Comparison of ENCODE assay signal across 1 cellular context in the genomic region with DNA sequence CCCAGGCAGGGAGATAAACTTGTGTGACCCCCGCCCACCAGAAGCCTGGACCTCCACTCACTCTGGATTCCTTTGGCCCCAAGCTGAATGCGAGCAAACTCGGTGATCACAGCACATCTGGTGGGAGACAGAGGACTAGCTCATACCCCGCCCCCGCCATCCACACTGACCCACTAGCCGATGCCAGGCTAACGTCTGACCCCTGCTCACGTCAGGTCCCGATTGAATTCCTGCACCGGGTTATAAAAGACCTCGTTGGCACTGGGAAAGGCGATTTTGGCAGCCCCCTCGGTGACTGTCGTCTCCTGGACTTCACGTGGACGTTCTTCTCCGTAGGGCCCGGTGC.
TF ChIP-seq lines count a peak whose summit lies in the region.

No MANE protein-coding gene starts in this region.

TF ChIP-seq in endothelial cell of umbilical vein, 7 proteins besides CTCF, POLR2A, EP300 and RAD21:
- TF ChIP-seq JUN (IDR thresholded peaks at IDR 0.05; ENCODE audit: borderline replicate concordance, insufficient read depth, insufficient read length, low read depth) (no peak), FOS (IDR thresholded peaks at IDR 0.05; ENCODE audit: borderline replicate concordance, insufficient read depth, low read length) (no peak), MYC (IDR thresholded peaks at IDR 0.05; ENCODE audit: low read depth, low read length) (no peak)
- TF ChIP-seq, protein P1, sequence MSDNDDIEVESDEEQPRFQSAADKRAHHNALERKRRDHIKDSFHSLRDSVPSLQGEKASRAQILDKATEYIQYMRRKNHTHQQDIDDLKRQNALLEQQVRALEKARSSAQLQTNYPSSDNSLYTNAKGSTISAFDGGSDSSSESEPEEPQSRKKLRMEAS (IDR thresholded peaks at IDR 0.05; ENCODE audit: insufficient read depth, insufficient read length) = no peak
